ENCODE assay signal across 1 cellular context in the genomic region with DNA sequence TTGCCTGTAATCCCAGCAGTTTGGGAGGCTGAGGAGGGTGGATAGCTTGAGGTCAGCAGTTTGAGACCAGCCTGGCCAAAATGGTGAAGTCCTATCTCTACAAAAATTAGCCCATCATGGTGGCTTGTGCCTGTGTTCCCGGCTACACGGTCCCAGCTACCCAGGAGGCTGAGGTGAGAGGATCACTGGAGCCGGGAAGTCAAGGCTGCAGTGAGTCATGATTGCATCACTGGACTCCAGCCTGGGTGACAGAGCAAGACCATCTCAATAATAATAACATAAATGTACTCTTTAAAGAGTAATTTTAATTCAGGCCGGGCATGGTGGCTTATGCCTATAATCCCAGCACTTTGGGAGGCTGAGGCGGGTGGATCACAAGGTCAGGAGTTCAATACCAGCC.
A peak's percentile ranks its signal among the peaks of the same experiment; 100 is the strongest.
TF ChIP-seq lines count a peak whose summit lies in the region.

No MANE protein-coding gene starts in this region.

TF ChIP-seq in IMR-90, 13 proteins besides CTCF, POLR2A, EP300 and RAD21:
- TF ChIP-seq MXI1 (IDR thresholded peaks at IDR 0.05; ENCODE audit: borderline replicate concordance, low read depth, low read length): no peak
- no peak for TF ChIP-seq RFX5 (IDR thresholded peaks at IDR 0.05; ENCODE audit: low read depth, low read length)
- TF ChIP-seq FOS (IDR thresholded peaks at IDR 0.05; ENCODE audit: low read depth, low read length): 0 out of 2 replicates have a peak, but pooled peaks have one; percentile 3
- TF ChIP-seq, protein P1, sequence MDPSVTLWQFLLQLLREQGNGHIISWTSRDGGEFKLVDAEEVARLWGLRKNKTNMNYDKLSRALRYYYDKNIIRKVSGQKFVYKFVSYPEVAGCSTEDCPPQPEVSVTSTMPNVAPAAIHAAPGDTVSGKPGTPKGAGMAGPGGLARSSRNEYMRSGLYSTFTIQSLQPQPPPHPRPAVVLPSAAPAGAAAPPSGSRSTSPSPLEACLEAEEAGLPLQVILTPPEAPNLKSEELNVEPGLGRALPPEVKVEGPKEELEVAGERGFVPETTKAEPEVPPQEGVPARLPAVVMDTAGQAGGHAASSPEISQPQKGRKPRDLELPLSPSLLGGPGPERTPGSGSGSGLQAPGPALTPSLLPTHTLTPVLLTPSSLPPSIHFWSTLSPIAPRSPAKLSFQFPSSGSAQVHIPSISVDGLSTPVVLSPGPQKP (IDR thresholded peaks at IDR 0.05; ENCODE audit: borderline replicate concordance, low read depth, low read length): no peak
- TF ChIP-seq CEBPB (IDR thresholded peaks at IDR 0.05; ENCODE audit: low read depth, low read length): peak; percentile 87
- no peak for TF ChIP-seq RCOR1 (IDR thresholded peaks at IDR 0.05; ENCODE audit: insufficient replicate concordance, low read length)
